ENCODE assay signal across 1 cellular context in genomic region chr19:17538684-17539287, GRCh38.
TF ChIP-seq lines count a peak whose summit lies in the region.

No MANE protein-coding gene starts in this region.

TF ChIP-seq in K562, 482 proteins besides CTCF, POLR2A, EP300 and RAD21 (continued from another document):
- TF ChIP-seq, protein P1, sequence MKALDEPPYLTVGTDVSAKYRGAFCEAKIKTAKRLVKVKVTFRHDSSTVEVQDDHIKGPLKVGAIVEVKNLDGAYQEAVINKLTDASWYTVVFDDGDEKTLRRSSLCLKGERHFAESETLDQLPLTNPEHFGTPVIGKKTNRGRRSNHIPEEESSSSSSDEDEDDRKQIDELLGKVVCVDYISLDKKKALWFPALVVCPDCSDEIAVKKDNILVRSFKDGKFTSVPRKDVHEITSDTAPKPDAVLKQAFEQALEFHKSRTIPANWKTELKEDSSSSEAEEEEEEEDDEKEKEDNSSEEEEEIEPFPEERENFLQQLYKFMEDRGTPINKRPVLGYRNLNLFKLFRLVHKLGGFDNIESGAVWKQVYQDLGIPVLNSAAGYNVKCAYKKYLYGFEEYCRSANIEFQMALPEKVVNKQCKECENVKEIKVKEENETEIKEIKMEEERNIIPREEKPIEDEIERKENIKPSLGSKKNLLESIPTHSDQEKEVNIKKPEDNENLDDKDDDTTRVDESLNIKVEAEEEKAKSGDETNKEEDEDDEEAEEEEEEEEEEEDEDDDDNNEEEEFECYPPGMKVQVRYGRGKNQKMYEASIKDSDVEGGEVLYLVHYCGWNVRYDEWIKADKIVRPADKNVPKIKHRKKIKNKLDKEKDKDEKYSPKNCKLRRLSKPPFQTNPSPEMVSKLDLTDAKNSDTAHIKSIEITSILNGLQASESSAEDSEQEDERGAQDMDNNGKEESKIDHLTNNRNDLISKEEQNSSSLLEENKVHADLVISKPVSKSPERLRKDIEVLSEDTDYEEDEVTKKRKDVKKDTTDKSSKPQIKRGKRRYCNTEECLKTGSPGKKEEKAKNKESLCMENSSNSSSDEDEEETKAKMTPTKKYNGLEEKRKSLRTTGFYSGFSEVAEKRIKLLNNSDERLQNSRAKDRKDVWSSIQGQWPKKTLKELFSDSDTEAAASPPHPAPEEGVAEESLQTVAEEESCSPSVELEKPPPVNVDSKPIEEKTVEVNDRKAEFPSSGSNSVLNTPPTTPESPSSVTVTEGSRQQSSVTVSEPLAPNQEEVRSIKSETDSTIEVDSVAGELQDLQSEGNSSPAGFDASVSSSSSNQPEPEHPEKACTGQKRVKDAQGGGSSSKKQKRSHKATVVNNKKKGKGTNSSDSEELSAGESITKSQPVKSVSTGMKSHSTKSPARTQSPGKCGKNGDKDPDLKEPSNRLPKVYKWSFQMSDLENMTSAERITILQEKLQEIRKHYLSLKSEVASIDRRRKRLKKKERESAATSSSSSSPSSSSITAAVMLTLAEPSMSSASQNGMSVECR (CRISPR knock-in tag; IDR thresholded peaks at IDR 0.05), result no peak
- TF ChIP-seq RFX5 (IDR thresholded peaks at IDR 0.05; ENCODE audit: low read depth, low read length) (no peak), HNRNPLL (IDR thresholded peaks at IDR 0.05; ENCODE audit: low read depth, low read length, poor library complexity, severe bottlenecking) (no peak), MTA2 (IDR thresholded peaks at IDR 0.05; ENCODE audit: low read depth) (no peak), ZBTB7A (IDR thresholded peaks at IDR 0.05; ENCODE audit: borderline replicate concordance, control insufficient read depth, low read depth, low read length) (no peak; the same call in 1 of the 2 replicates)
- TF ChIP-seq, protein P2, sequence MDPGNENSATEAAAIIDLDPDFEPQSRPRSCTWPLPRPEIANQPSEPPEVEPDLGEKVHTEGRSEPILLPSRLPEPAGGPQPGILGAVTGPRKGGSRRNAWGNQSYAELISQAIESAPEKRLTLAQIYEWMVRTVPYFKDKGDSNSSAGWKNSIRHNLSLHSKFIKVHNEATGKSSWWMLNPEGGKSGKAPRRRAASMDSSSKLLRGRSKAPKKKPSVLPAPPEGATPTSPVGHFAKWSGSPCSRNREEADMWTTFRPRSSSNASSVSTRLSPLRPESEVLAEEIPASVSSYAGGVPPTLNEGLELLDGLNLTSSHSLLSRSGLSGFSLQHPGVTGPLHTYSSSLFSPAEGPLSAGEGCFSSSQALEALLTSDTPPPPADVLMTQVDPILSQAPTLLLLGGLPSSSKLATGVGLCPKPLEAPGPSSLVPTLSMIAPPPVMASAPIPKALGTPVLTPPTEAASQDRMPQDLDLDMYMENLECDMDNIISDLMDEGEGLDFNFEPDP (CRISPR knock-in tag; IDR thresholded peaks at IDR 0.05), result no peak
